Comparison of ENCODE assay signal across 9 cellular contexts in the genomic region with DNA sequence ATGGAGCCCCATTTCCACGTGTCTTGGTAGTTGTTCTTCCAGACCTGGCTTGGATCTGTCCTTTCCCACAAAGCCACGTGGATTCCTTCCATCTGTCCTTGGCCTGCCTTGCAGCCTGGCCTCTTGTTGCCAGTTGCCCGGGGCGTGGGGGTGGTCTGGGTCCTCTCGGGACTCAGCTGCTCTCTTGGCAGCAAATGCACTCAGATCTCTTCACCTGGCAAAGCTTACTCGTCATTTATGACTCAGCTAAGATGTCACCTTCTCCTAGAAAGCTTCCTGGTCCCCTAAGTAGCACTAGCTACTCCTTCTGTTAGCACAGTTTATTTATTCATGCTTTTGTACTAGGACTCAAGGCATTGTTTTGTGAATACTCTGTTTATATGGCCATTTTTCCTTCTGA. TPM values are rescaled to one million over a fixed set of nuclear protein-coding genes. Genes with fewer than 3 reads are reported as not detected.
DNase-seq lines count a peak whose midpoint lies in the region; ATAC-seq and TF ChIP-seq lines count a peak whose summit lies in the region.
"Had no signal": no experiment of that assay in that cellular context is flagged by ENCODE, and none has a peak within 500 bp of the region (broad histone marks: within the 10 kb centered on the region; RNA-seq: fewer than 3 reads in every experiment).

No MANE protein-coding gene starts in this region.

- no peak overlapping the region for H2AFZ ChIP-seq in PC-9
- no peak overlapping the region for H2AFZ ChIP-seq in GM23248

- peaks cover 47% of the 10 kb centered on the region for H3F3A ChIP-seq in PC-9 (ENCODE audit: insufficient read depth, low read depth)
- H3F3A ChIP-seq in GM23248 (ENCODE audit: insufficient read depth) = no peaks in the 10 kb centered on the region; the same call in 1 of the 2 replicates

- no peaks in the 10 kb centered on the region for H3K27me3 ChIP-seq in CD4-positive, alpha-beta T cell (ENCODE audit: control insufficient read depth, insufficient read depth, low read length)
- H3K27me3 ChIP-seq in PC-9 (ENCODE audit: insufficient read depth, low read depth) (no peaks in the 10 kb centered on the region), foreskin keratinocyte (no peaks in the 10 kb centered on the region), GM23248 (replicated peaks; ENCODE audit: insufficient read depth) (no peaks in the 10 kb centered on the region)

- H3K27ac Mint-ChIP-seq in CD4-positive, alpha-beta T cell = peak overlapping the region; percentile 22
- H3K27ac Mint-ChIP-seq in osteocyte (ENCODE audit: unreplicated experiment) = peak overlapping the region; percentile 35

- WGBS in GM23248 (ENCODE audit: low coverage in 1 of 2, low lambda C conversion rate in 2 of 2, missing lambda C conversion rate in 2 of 2), 2 experiments = 18 to 31% methylated on average over 6 of the region's 6 CpGs

- H3K4me3 Mint-ChIP-seq in CD4-positive, alpha-beta T cell = peak overlapping the region; percentile 31
- no peak overlapping the region for H3K4me3 Mint-ChIP-seq in osteocyte (ENCODE audit: unreplicated experiment)

- H3K9me3 Mint-ChIP-seq in CD4-positive, alpha-beta T cell = peaks cover 10% of the 10 kb centered on the region
- peaks cover 15% of the 10 kb centered on the region for H3K9me3 Mint-ChIP-seq in osteocyte (ENCODE audit: unreplicated experiment)

- TF ChIP-seq CTCF in CD4-positive, alpha-beta T cell (IDR thresholded peaks at IDR 0.05) = no peak
- no peak for TF ChIP-seq CTCF in PC-9 (conservative IDR thresholded peaks at IDR 0.05)
- no peak for TF ChIP-seq CTCF in foreskin keratinocyte (conservative IDR thresholded peaks at IDR 0.05)
- TF ChIP-seq CTCF in osteocyte (IDR thresholded peaks at IDR 0.05) = no peak

- peaks cover 5% of the 10 kb centered on the region for H3K36me3 Mint-ChIP-seq in CD4-positive, alpha-beta T cell (ENCODE audit: low read depth)
- peaks cover 27% of the 10 kb centered on the region for H3K36me3 Mint-ChIP-seq in osteocyte (ENCODE audit: unreplicated experiment)

- CTCF ChIA-PET in CD4-positive, alpha-beta T cell (lab: Charles Lee) = no interaction called here
- CTCF ChIA-PET in PC-9 (lab: Charles Lee) = no interaction called here

- H3K27ac ChIP-seq in CD4-positive, alpha-beta T cell (ENCODE audit: low read depth, low read length) = no peak overlapping the region
- peak overlapping the region; percentile 55 for H3K27ac ChIP-seq in PC-9
- peak overlapping the region; percentile 77 for H3K27ac ChIP-seq in foreskin keratinocyte
- no peak overlapping the region for H3K27ac ChIP-seq in GM23248

- H3K79me2 ChIP-seq in PC-9 (ENCODE audit: low read depth) = peaks cover 92% of the 10 kb centered on the region
- no peaks in the 10 kb centered on the region; the same call in 1 of the 2 replicates for H3K79me2 ChIP-seq in GM23248 (ENCODE audit: insufficient read depth)

- H3K4me3 ChIP-seq in PC-9 = no peak overlapping the region
- H3K4me3 ChIP-seq in GM23248 = no peak overlapping the region

- H3K9me3 ChIP-seq in CD4-positive, alpha-beta T cell (ENCODE audit: control insufficient read depth, low read length) = no peaks in the 10 kb centered on the region
- H3K9me3 ChIP-seq in PC-9 (ENCODE audit: insufficient read depth, low read depth) (peaks cover 14% of the 10 kb centered on the region; the same call in 1 of the 2 replicates), GM23248 (ENCODE audit: low read depth) (no peaks in the 10 kb centered on the region)

- intact Hi-C loops in CD4-positive, alpha-beta T cell (cut with DNase I, micrococcal nuclease) = no loop called here
- intact Hi-C loops in PC-9 (cut with micrococcal nuclease; ENCODE audit: unreplicated experiment) = no loop called here

- 0 out of 2 replicates have a peak, but pooled peaks cover 3% of the 10 kb centered on the region for H3K36me3 ChIP-seq in PC-9 (ENCODE audit: low read depth)
- H3K36me3 ChIP-seq in GM23248 (ENCODE audit: low read depth) = peaks cover 5% of the 10 kb centered on the region; the same call in 1 of the 2 replicates

- no TSS peak for BruUV-seq in PC-9 (replicated peaks; lab: Mats Ljungman, UMichigan)

- ATAC-seq in CD4-positive, alpha-beta T cell (ENCODE audit: poor library complexity) = no peak
- ATAC-seq in foreskin keratinocyte = no peak
- no peak for ATAC-seq in GM19328 (IDR thresholded peaks at IDR 0.05; ENCODE audit: unreplicated experiment)
- no peak for ATAC-seq in HG03159 (IDR thresholded peaks at IDR 0.05; ENCODE audit: unreplicated experiment)

- DNase-seq in CD4-positive, alpha-beta T cell = no peak
- DNase-seq in PC-9 (peak; percentile 87 to 91), foreskin keratinocyte (peak in 1 of 2 donors; percentile 54), osteocyte (ENCODE audit: extremely low spot score, unreplicated experiment) (no peak), SW 1271 (lab: John Stamatoyannopoulos, UW) (no peak), GM23248 (no peak)
- DNase-seq: activated gamma-delta T cell treated with Interleukin-2 at 50 U/mL for 16 hours had no signal

- POLR2A ChIA-PET in CD4-positive, alpha-beta T cell (lab: Charles Lee) = no interaction called here
- POLR2A ChIA-PET in PC-9 (lab: Charles Lee; ENCODE audit: unreplicated experiment) = interaction anchor here (0.7 kb wide), 3 partner anchors 19 to 175 kb away, joined by 3 to 6 read pairs (median 5); no protein-coding TSS in a partner anchor

- H3K9me2 ChIP-seq in PC-9 (ENCODE audit: insufficient read depth) = no peaks in the 10 kb centered on the region
- no peaks in the 10 kb centered on the region for H3K9me2 ChIP-seq in GM23248 (ENCODE audit: insufficient read depth)

- H3K9ac ChIP-seq in GM23248 = no peak overlapping the region

- H3K27me3 Mint-ChIP-seq in CD4-positive, alpha-beta T cell = peaks cover 4% of the 10 kb centered on the region
- no peaks in the 10 kb centered on the region for H3K27me3 Mint-ChIP-seq in osteocyte (ENCODE audit: unreplicated experiment)

- peaks cover 77% of the 10 kb centered on the region for H3K4me1 Mint-ChIP-seq in CD4-positive, alpha-beta T cell (ENCODE audit: low read depth)
- peaks cover 73% of the 10 kb centered on the region for H3K4me1 Mint-ChIP-seq in osteocyte (ENCODE audit: unreplicated experiment)

- in situ Hi-C loops in GM23248 (cut with MboI) = no loop called here

- H3K4me2 ChIP-seq in PC-9 = peak overlapping the region; percentile 69
- no peak overlapping the region for H3K4me2 ChIP-seq in GM23248 (ENCODE audit: unreplicated experiment)

- no peaks in the 10 kb centered on the region for H4K20me1 ChIP-seq in PC-9 (ENCODE audit: insufficient read depth)
- no peaks in the 10 kb centered on the region for H4K20me1 ChIP-seq in GM23248 (ENCODE audit: insufficient read depth)

- peaks cover 75% of the 10 kb centered on the region for H3K4me1 ChIP-seq in PC-9 (replicated peaks; ENCODE audit: insufficient read depth)
- H3K4me1 ChIP-seq in foreskin keratinocyte = peaks cover 73% of the 10 kb centered on the region
- peaks cover 23% of the 10 kb centered on the region for H3K4me1 ChIP-seq in GM23248 (ENCODE audit: insufficient read depth)

RNA-seq across cellular contexts. Expression of gene PLEKHG3, which starts 13.6 kb away (rescaled TPM):
- 10 to 100 TPM; 12.1 to 13.3 TPM for total RNA-seq in CD4-positive, alpha-beta T cell
- total RNA-seq in PC-9 (2021) (59.3 and 61.7 TPM in 2 replicates), foreskin keratinocyte (84.7 and 99.7 TPM in 2 replicates), osteocyte (96.3 and 98.3 TPM in 2 replicates)
- polyA plus RNA-seq in foreskin keratinocyte (41.3 and 47.0 TPM in 2 replicates), GM23248 (2016; fragmentation: Nextera tagmentation; extraction: Ambion mirVana) (2.1 and 2.4 TPM in 2 replicates)
- 4.6 and 6.9 TPM in 2 replicates for total RNA-seq in GM23248 (2014; rRNA removed; shearing (Covaris generic))

Comparison
In these comparisons a context has a peak if more than half of its experiments do, and no peak if none do; other contexts are left out.
1. DNase-seq: peak in PC-9 (2 of 2); none in CD4-positive, alpha-beta T cell (0 of 10), osteocyte (single experiment), SW 1271 (0 of 2) and GM23248 (single experiment).
2. H3K27ac ChIP-seq: peak in PC-9 (single experiment) and foreskin keratinocyte (single experiment); none in CD4-positive, alpha-beta T cell (single experiment) and GM23248 (single experiment).